Comparison of ENCODE assay signal across 2 cellular contexts in genomic region chr4:151475338-151475737, GRCh38.
TF ChIP-seq lines count a peak whose summit lies in the region.

No MANE protein-coding gene starts in this region.

TF ChIP-seq in IMR-90, 13 proteins besides CTCF, POLR2A, EP300 and RAD21:
- TF ChIP-seq, protein P1, sequence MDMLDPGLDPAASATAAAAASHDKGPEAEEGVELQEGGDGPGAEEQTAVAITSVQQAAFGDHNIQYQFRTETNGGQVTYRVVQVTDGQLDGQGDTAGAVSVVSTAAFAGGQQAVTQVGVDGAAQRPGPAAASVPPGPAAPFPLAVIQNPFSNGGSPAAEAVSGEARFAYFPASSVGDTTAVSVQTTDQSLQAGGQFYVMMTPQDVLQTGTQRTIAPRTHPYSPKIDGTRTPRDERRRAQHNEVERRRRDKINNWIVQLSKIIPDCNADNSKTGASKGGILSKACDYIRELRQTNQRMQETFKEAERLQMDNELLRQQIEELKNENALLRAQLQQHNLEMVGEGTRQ (IDR thresholded peaks at IDR 0.05; ENCODE audit: low read depth, low read length) = no peak
- TF ChIP-seq SMC3 (IDR thresholded peaks at IDR 0.05; ENCODE audit: low read depth, low read length) (no peak), RFX5 (IDR thresholded peaks at IDR 0.05; ENCODE audit: low read depth, low read length) (no peak), MAFK (IDR thresholded peaks at IDR 0.05; ENCODE audit: low read depth, low read length) (no peak), NFE2L2 (IDR thresholded peaks at IDR 0.05; ENCODE audit: low read depth, low read length) (no peak), CEBPB (IDR thresholded peaks at IDR 0.05; ENCODE audit: low read depth, low read length) (no peak), CHD1 (IDR thresholded peaks at IDR 0.05; ENCODE audit: low read depth, low read length) (no peak), MXI1 (IDR thresholded peaks at IDR 0.05; ENCODE audit: borderline replicate concordance, low read depth, low read length) (no peak), FOS (IDR thresholded peaks at IDR 0.05; ENCODE audit: low read depth, low read length) (no peak), MAZ (IDR thresholded peaks at IDR 0.05; ENCODE audit: borderline replicate concordance, low read depth, low read length) (no peak), RCOR1 (IDR thresholded peaks at IDR 0.05; ENCODE audit: insufficient replicate concordance, low read length) (no peak), BHLHE40 (IDR thresholded peaks at IDR 0.05; ENCODE audit: low read depth, low read length) (no peak)
- TF ChIP-seq, protein P2, sequence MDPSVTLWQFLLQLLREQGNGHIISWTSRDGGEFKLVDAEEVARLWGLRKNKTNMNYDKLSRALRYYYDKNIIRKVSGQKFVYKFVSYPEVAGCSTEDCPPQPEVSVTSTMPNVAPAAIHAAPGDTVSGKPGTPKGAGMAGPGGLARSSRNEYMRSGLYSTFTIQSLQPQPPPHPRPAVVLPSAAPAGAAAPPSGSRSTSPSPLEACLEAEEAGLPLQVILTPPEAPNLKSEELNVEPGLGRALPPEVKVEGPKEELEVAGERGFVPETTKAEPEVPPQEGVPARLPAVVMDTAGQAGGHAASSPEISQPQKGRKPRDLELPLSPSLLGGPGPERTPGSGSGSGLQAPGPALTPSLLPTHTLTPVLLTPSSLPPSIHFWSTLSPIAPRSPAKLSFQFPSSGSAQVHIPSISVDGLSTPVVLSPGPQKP (IDR thresholded peaks at IDR 0.05; ENCODE audit: borderline replicate concordance, low read depth, low read length) = no peak

TF ChIP-seq in H1, 55 proteins besides CTCF, POLR2A, EP300 and RAD21:
- TF ChIP-seq TEAD4 (IDR thresholded peaks at IDR 0.05; ENCODE audit: low read depth, low read length) (no peak), SIN3A (conservative IDR thresholded peaks at IDR 0.05 in 1 of 2, IDR thresholded peaks at IDR 0.05 in 1 of 2; ENCODE audit: low read depth in 1 of 2, low read length in 2 of 2) (no peak), RXRA (IDR thresholded peaks at IDR 0.05; ENCODE audit: insufficient read depth, low read depth, low read length) (no peak), POU5F1 (IDR thresholded peaks at IDR 0.05; ENCODE audit: low read depth, low read length) (no peak), CTBP2 (IDR thresholded peaks at IDR 0.05; ENCODE audit: borderline replicate concordance, insufficient read depth, insufficient read length, low read length) (no peak), CREB1 (IDR thresholded peaks at IDR 0.05) (no peak), KDM4A (IDR thresholded peaks at IDR 0.05; ENCODE audit: low read depth, low read length, severe bottlenecking) (no peak)
